ENCODE assay signal across 8 cellular contexts in genomic region chr17:43943769-43944418, GRCh38. TPM values are rescaled to one million over a fixed set of nuclear protein-coding genes. Genes with fewer than 3 reads are reported as not detected.
DNase-seq lines count a peak whose midpoint lies in the region; ATAC-seq, FAIRE-seq and TF ChIP-seq lines count a peak whose summit lies in the region.

No MANE protein-coding gene starts in this region.

- intact Hi-C loops in CD8-positive, alpha-beta T cell (cut with DNase I, micrococcal nuclease) = loop anchor here (1.0 to 10.0 kb wide), 5 partner anchors 27 to 411 kb away; no protein-coding TSS in a partner anchor
- intact Hi-C loops in activated CD4-positive, alpha-beta T cell treated with anti-CD3 and anti-CD28 coated beads, Interleukin-2, amount 10 ng/mL, durations not matched to agents 24 days and 14 days (cut with micrococcal nuclease) = loop anchor here (1.0 to 10.0 kb wide), 3 partner anchors 51 to 221 kb away; no protein-coding TSS in a partner anchor
- intact Hi-C loops in HepG2 (cut with micrococcal nuclease; ENCODE audit: unreplicated experiment) = loop anchor here (1.0 kb wide), 2 partner anchors 51 to 97 kb away; no protein-coding TSS in a partner anchor

- no peaks in the 10 kb centered on the region for H3K27me3 ChIP-seq in CD8-positive, alpha-beta T cell (ENCODE audit: insufficient read depth, low read length)
- peaks cover 26 to 76% of the 10 kb centered on the region in 2 experiments for H3K27me3 ChIP-seq in HepG2 (ENCODE audit: control insufficient read depth in 1 of 2, insufficient read depth in 2 of 2, low read length in 2 of 2)

- peaks cover 6% of the 10 kb centered on the region for H3K27me3 Mint-ChIP-seq in CD8-positive, alpha-beta T cell (ENCODE audit: low read depth)
- peaks cover 11% of the 10 kb centered on the region for H3K27me3 Mint-ChIP-seq in activated CD4-positive, alpha-beta T cell treated with anti-CD3 and anti-CD28 coated beads, Interleukin-2, amount 10 ng/mL, durations not matched to agents 24 days and 14 days

- FAIRE-seq in HepG2 (lab: Jason Lieb, UNC) = peak; percentile 81

- H3K36me3 ChIP-seq in CD8-positive, alpha-beta T cell (ENCODE audit: insufficient read depth, low read length) = no peaks in the 10 kb centered on the region
- H3K36me3 ChIP-seq in HepG2 (replicated peaks in 1 of 2; ENCODE audit: control insufficient read depth in 1 of 2, insufficient read depth in 2 of 2, low read length in 2 of 2) = no peaks in the 10 kb centered on the region

- H2AFZ ChIP-seq in HepG2 (ENCODE audit: low read length) = no peak overlapping the region

- no peak overlapping the region for H3K4me3 ChIP-seq in CD8-positive, alpha-beta T cell (ENCODE audit: low read depth, low read length)
- H3K4me3 ChIP-seq in choroid plexus epithelial cell (ENCODE audit: low read depth, low read length) (no peak overlapping the region), HepG2 (replicated peaks in 1 of 3; ENCODE audit: insufficient read depth in 1 of 3, low read depth in 2 of 3, low read length in 3 of 3) (no peak overlapping the region)

- BruUV-seq in HepG2 (replicated peaks; lab: Mats Ljungman, UMichigan) = no TSS peak

- no peaks in the 10 kb centered on the region for H3K9me3 ChIP-seq in CD8-positive, alpha-beta T cell (ENCODE audit: low read length)
- H3K9me3 ChIP-seq in HepG2 (ENCODE audit: low read length) = no peaks in the 10 kb centered on the region

- H3K27ac Mint-ChIP-seq in CD8-positive, alpha-beta T cell = no peak overlapping the region
- no peak overlapping the region for H3K27ac Mint-ChIP-seq in activated CD4-positive, alpha-beta T cell treated with anti-CD3 and anti-CD28 coated beads, Interleukin-2, amount 10 ng/mL, durations not matched to agents 24 days and 14 days

- peak; percentile 81 for ATAC-seq in CD8-positive, alpha-beta T cell
- ATAC-seq in HG02610 (IDR thresholded peaks at IDR 0.05; ENCODE audit: unreplicated experiment) (peak; percentile 63), HepG2 (peak; percentile 79), GM21447 (IDR thresholded peaks at IDR 0.05; ENCODE audit: unreplicated experiment) (no peak)

- H3K9me3 Mint-ChIP-seq in CD8-positive, alpha-beta T cell = no peaks in the 10 kb centered on the region
- H3K9me3 Mint-ChIP-seq in activated CD4-positive, alpha-beta T cell treated with anti-CD3 and anti-CD28 coated beads, Interleukin-2, amount 10 ng/mL, durations not matched to agents 24 days and 14 days = no peaks in the 10 kb centered on the region

- TF ChIP-seq POLR2A in HepG2 (IDR thresholded peaks at IDR 0.05; ENCODE audit: insufficient read depth in 1 of 2, low read depth in 2 of 2, low read length in 2 of 2) = no peak

- H3K27ac ChIP-seq in CD8-positive, alpha-beta T cell (ENCODE audit: low read depth, low read length) = no peak overlapping the region
- no peak overlapping the region for H3K27ac ChIP-seq in HepG2 (ENCODE audit: extremely low read length, insufficient read depth, low read length)

- peak; percentile 49 to 88 (median 72) for DNase-seq in CD8-positive, alpha-beta T cell
- DNase-seq in NCI-H510A treated with DMSO at 0.1 percent for 48 hours (lab: John Stamatoyannopoulos, UW) (peak; percentile 65), choroid plexus epithelial cell (ENCODE audit: low read depth) (peak; percentile 86), HepG2 (ENCODE audit: low spot score) (peak; percentile 70)
- peak; percentile 94 for DNase-seq in activated CD4-positive, alpha-beta T cell treated with anti-CD3 and anti-CD28 coated beads, Interleukin-2, amount 10 ng/mL, durations not matched to agents 24 days and 14 days
- DNase-seq in stimulated activated CD4-positive, alpha-beta T cell treated with anti-CD3 and anti-CD28 coated beads, Interleukin-4, amount 100 ng/mL, for 48 hours (ENCODE audit: low read depth in 2 of 2) = peak; percentile 75 to 81

- WGBS in HepG2 (ENCODE audit: low lambda C conversion rate) = 5% methylated on average over 8 of the region's 8 CpGs

- no peak overlapping the region for H3K4me2 ChIP-seq in HepG2 (ENCODE audit: low read depth, low read length)

- H3K4me3 Mint-ChIP-seq in CD8-positive, alpha-beta T cell = no peak overlapping the region
- no peak overlapping the region for H3K4me3 Mint-ChIP-seq in activated CD4-positive, alpha-beta T cell treated with anti-CD3 and anti-CD28 coated beads, Interleukin-2, amount 10 ng/mL, durations not matched to agents 24 days and 14 days

- no peaks in the 10 kb centered on the region for H3K79me2 ChIP-seq in HepG2 (ENCODE audit: insufficient read depth, low read length)

- peak; percentile 98 for TF ChIP-seq RAD21 in HepG2 (CRISPR knock-in tag; IDR thresholded peaks at IDR 0.05)

- H4K20me1 ChIP-seq in HepG2 (ENCODE audit: insufficient read depth, low read length) = no peaks in the 10 kb centered on the region

- in situ Hi-C loops in HepG2 (cut with HindIII; ENCODE audit: extremely low pct_ligation_motif_present, low pct_unique_long_range_greater_than_20kb) = loop anchor here (5.0 to 10.0 kb wide), 3 partner anchors 48 to 228 kb away; partner anchors contain the start of gene ASB16

- H3K4me1 ChIP-seq in CD8-positive, alpha-beta T cell (ENCODE audit: insufficient read depth, low read length) = peaks cover 2% of the 10 kb centered on the region
- H3K4me1 ChIP-seq in HepG2 (ENCODE audit: insufficient read depth, low read length) = no peaks in the 10 kb centered on the region

- TF ChIP-seq EP300 in HepG2 (IDR thresholded peaks at IDR 0.05; ENCODE audit: low read depth in 2 of 2, low read length in 2 of 2) (no peak), HepG2 (CRISPR knock-in tag; IDR thresholded peaks at IDR 0.05; ENCODE audit: borderline replicate concordance) (no peak)

- H3K4me1 Mint-ChIP-seq in CD8-positive, alpha-beta T cell (ENCODE audit: low read depth) = peaks cover 4% of the 10 kb centered on the region
- H3K4me1 Mint-ChIP-seq in activated CD4-positive, alpha-beta T cell treated with anti-CD3 and anti-CD28 coated beads, Interleukin-2, amount 10 ng/mL, durations not matched to agents 24 days and 14 days = peaks cover 13% of the 10 kb centered on the region

- no peaks in the 10 kb centered on the region for H3K36me3 Mint-ChIP-seq in CD8-positive, alpha-beta T cell
- no peaks in the 10 kb centered on the region for H3K36me3 Mint-ChIP-seq in activated CD4-positive, alpha-beta T cell treated with anti-CD3 and anti-CD28 coated beads, Interleukin-2, amount 10 ng/mL, durations not matched to agents 24 days and 14 days (ENCODE audit: low read depth)

- peak; percentile 80 for TF ChIP-seq CTCF in CD8-positive, alpha-beta T cell (IDR thresholded peaks at IDR 0.05)
- peak; percentile 92 for TF ChIP-seq CTCF in choroid plexus epithelial cell (conservative IDR thresholded peaks at IDR 0.05; ENCODE audit: low read depth, low read length)
- peak; percentile 97 for TF ChIP-seq CTCF in HepG2 (CRISPR knock-in tag; IDR thresholded peaks at IDR 0.05)

- no peak overlapping the region for H3K9ac ChIP-seq in HepG2 (ENCODE audit: insufficient read depth, low read depth, low read length)

- CTCF ChIA-PET in CD8-positive, alpha-beta T cell (lab: Charles Lee) = interaction anchor here (0.6 to 4.1 kb wide), 42 partner anchors 11 to 423 kb away, joined by 3 to 67 read pairs (median 4); partner anchors contain the start of genes GRN, MPP2 and TMEM101
- CTCF ChIA-PET in HepG2 (lab: Yijun Ruan, JAX; ENCODE audit: low intra/inter-chr PET ratio, low total read pairs) = interaction anchor here (1.1 to 7.7 kb wide), 4 partner anchors 33 to 98 kb away, joined by 4 to 128 read pairs (median 8); no protein-coding TSS in a partner anchor

- POLR2A ChIA-PET in CD8-positive, alpha-beta T cell (lab: Charles Lee) = interaction anchor here (1.2 kb wide), 1 partner anchor 98 kb away, joined by 5 read pairs; no protein-coding TSS in a partner anchor
- POLR2A ChIA-PET in HepG2 (lab: Yijun Ruan, JAX) = interaction anchor here (0.8 to 1.0 kb wide), 3 partner anchors 52 to 98 kb away, joined by 3 read pairs; no protein-coding TSS in a partner anchor

RNA-seq across cellular contexts. Expression of gene PPY, which starts 1.6 kb away (rescaled TPM):
- not detected for total RNA-seq in CD8-positive, alpha-beta T cell
- total RNA-seq in activated CD4-positive, alpha-beta T cell treated with anti-CD3 and anti-CD28 coated beads, Interleukin-2, amount 10 ng/mL, durations not matched to agents 24 days and 14 days = not detected in 2 replicates
- not detected in 2 replicates for total RNA-seq in HepG2 (2016; rRNA removed; fragmentation: Illumina TruSeq; extraction: Trizol)
- not detected in 2 replicates for total RNA-seq in HepG2 (2016; cell fraction: cytosol; rRNA removed; fragmentation: Illumina TruSeq; extraction: Trizol; ENCODE audit: low read depth)
- not detected in 2 replicates for total RNA-seq in HepG2 (2016; cell fraction: insoluble cytoplasmic fraction; rRNA removed; fragmentation: Illumina TruSeq; extraction: Trizol)
- not detected in 2 replicates for total RNA-seq in HepG2 (2016; cell fraction: membrane; rRNA removed; fragmentation: Illumina TruSeq; extraction: Trizol)
- not detected in 2 replicates for total RNA-seq in HepG2 (2016; cell fraction: nucleus; rRNA removed; fragmentation: Illumina TruSeq; extraction: Trizol)
- not detected in 2 replicates for polyA plus RNA-seq in HepG2 (2011; rRNA removed)
- 0.21 TPM in 1 of 2 replicates, not detected in the other for polyA plus RNA-seq in HepG2 (2011; cell fraction: cytosol; rRNA removed)
- not detected in 2 replicates for polyA plus RNA-seq in HepG2 (2011; cell fraction: nucleus; rRNA removed)
- not detected in 2 replicates for polyA plus RNA-seq in HepG2 (2012)
- not detected in 2 replicates for polyA plus RNA-seq in HepG2 (2016; cell fraction: cytosol; fragmentation: Illumina TruSeq; extraction: Trizol; ENCODE audit: low read depth)
- polyA plus RNA-seq in HepG2 (2016; cell fraction: insoluble cytoplasmic fraction; fragmentation: Illumina TruSeq; extraction: Trizol; ENCODE audit: low read depth) = not detected in 2 replicates
- polyA plus RNA-seq in HepG2 (2016; cell fraction: membrane; fragmentation: Illumina TruSeq; extraction: Trizol; ENCODE audit: low read depth) = not detected in 2 replicates
- not detected in 2 replicates for polyA plus RNA-seq in HepG2 (2016; cell fraction: nucleus; fragmentation: Illumina TruSeq; extraction: Trizol; ENCODE audit: insufficient read depth, low read depth)
- polyA minus RNA-seq in HepG2 (2011; rRNA and poly(A)+ RNA removed; ENCODE audit: low replicate concordance) = not detected in 2 replicates
- not detected in 2 replicates for polyA minus RNA-seq in HepG2 (2011; cell fraction: cytosol; rRNA and poly(A)+ RNA removed)
- polyA minus RNA-seq in HepG2 (2011; cell fraction: nucleus; rRNA and poly(A)+ RNA removed) = not detected in 2 replicates

RNA-seq across cellular contexts. Expression of gene PYY, which starts 9.8 kb away (rescaled TPM):
- total RNA-seq in CD8-positive, alpha-beta T cell = not detected
- 0.26 TPM in 1 of 2 replicates, not detected in the other for total RNA-seq in activated CD4-positive, alpha-beta T cell treated with anti-CD3 and anti-CD28 coated beads, Interleukin-2, amount 10 ng/mL, durations not matched to agents 24 days and 14 days
- not detected in 2 replicates for total RNA-seq in HepG2 (2016; rRNA removed; fragmentation: Illumina TruSeq; extraction: Trizol)
- total RNA-seq in HepG2 (2016; cell fraction: cytosol; rRNA removed; fragmentation: Illumina TruSeq; extraction: Trizol; ENCODE audit: low read depth) = not detected in 2 replicates
- not detected in 2 replicates for total RNA-seq in HepG2 (2016; cell fraction: insoluble cytoplasmic fraction; rRNA removed; fragmentation: Illumina TruSeq; extraction: Trizol)
- total RNA-seq in HepG2 (2016; cell fraction: membrane; rRNA removed; fragmentation: Illumina TruSeq; extraction: Trizol) = not detected in 2 replicates
- not detected in 2 replicates for total RNA-seq in HepG2 (2016; cell fraction: nucleus; rRNA removed; fragmentation: Illumina TruSeq; extraction: Trizol)
- polyA plus RNA-seq in HepG2 (2011; rRNA removed) = 0.24 and 0.25 TPM in 2 replicates
- polyA plus RNA-seq in HepG2 (2011; cell fraction: cytosol; rRNA removed) = 0.21 and 0.30 TPM in 2 replicates
- 1.1 and 1.2 TPM in 2 replicates for polyA plus RNA-seq in HepG2 (2011; cell fraction: nucleus; rRNA removed)
- polyA plus RNA-seq in HepG2 (2012) = 0.32 TPM in 1 of 2 replicates, not detected in the other
- not detected in 2 replicates for polyA plus RNA-seq in HepG2 (2016; cell fraction: cytosol; fragmentation: Illumina TruSeq; extraction: Trizol; ENCODE audit: low read depth)
- polyA plus RNA-seq in HepG2 (2016; cell fraction: insoluble cytoplasmic fraction; fragmentation: Illumina TruSeq; extraction: Trizol; ENCODE audit: low read depth) = not detected in 2 replicates
- not detected in 2 replicates for polyA plus RNA-seq in HepG2 (2016; cell fraction: membrane; fragmentation: Illumina TruSeq; extraction: Trizol; ENCODE audit: low read depth)
- not detected in 2 replicates for polyA plus RNA-seq in HepG2 (2016; cell fraction: nucleus; fragmentation: Illumina TruSeq; extraction: Trizol; ENCODE audit: insufficient read depth, low read depth)
- not detected in 2 replicates for polyA minus RNA-seq in HepG2 (2011; rRNA and poly(A)+ RNA removed; ENCODE audit: low replicate concordance)
- not detected in 2 replicates for polyA minus RNA-seq in HepG2 (2011; cell fraction: cytosol; rRNA and poly(A)+ RNA removed)
- not detected in 2 replicates for polyA minus RNA-seq in HepG2 (2011; cell fraction: nucleus; rRNA and poly(A)+ RNA removed)

RNA-seq across cellular contexts. Expression of gene MPP2, which starts 36.6 kb away (rescaled TPM):
- total RNA-seq in CD8-positive, alpha-beta T cell = 10 to 100 TPM in 1 of 2 experiments, 1 to 10 TPM in 1; 9.6 to 11.8 TPM
- 0.83 and 1.3 TPM in 2 replicates for total RNA-seq in activated CD4-positive, alpha-beta T cell treated with anti-CD3 and anti-CD28 coated beads, Interleukin-2, amount 10 ng/mL, durations not matched to agents 24 days and 14 days
- total RNA-seq in HepG2 (2016; rRNA removed; fragmentation: Illumina TruSeq; extraction: Trizol) = 0.20 and 0.44 TPM in 2 replicates
- 0.18 and 0.30 TPM in 2 replicates for total RNA-seq in HepG2 (2016; cell fraction: cytosol; rRNA removed; fragmentation: Illumina TruSeq; extraction: Trizol; ENCODE audit: low read depth)
- total RNA-seq in HepG2 (2016; cell fraction: insoluble cytoplasmic fraction; rRNA removed; fragmentation: Illumina TruSeq; extraction: Trizol) = 0.02 and 0.10 TPM in 2 replicates
- total RNA-seq in HepG2 (2016; cell fraction: membrane; rRNA removed; fragmentation: Illumina TruSeq; extraction: Trizol) = 0.06 and 0.07 TPM in 2 replicates
- 0.25 TPM in 1 of 2 replicates, not detected in the other for total RNA-seq in HepG2 (2016; cell fraction: nucleus; rRNA removed; fragmentation: Illumina TruSeq; extraction: Trizol)
- polyA plus RNA-seq in HepG2 (2011; rRNA removed) = 1.7 and 2.2 TPM in 2 replicates
- 1.6 TPM in 2 replicates for polyA plus RNA-seq in HepG2 (2011; cell fraction: cytosol; rRNA removed)
- 3.8 and 4.9 TPM in 2 replicates for polyA plus RNA-seq in HepG2 (2011; cell fraction: nucleus; rRNA removed)
- polyA plus RNA-seq in HepG2 (2012) = 0.62 and 0.99 TPM in 2 replicates
- not detected in 2 replicates for polyA plus RNA-seq in HepG2 (2016; cell fraction: cytosol; fragmentation: Illumina TruSeq; extraction: Trizol; ENCODE audit: low read depth)
- 0.19 and 0.20 TPM in 2 replicates for polyA plus RNA-seq in HepG2 (2016; cell fraction: insoluble cytoplasmic fraction; fragmentation: Illumina TruSeq; extraction: Trizol; ENCODE audit: low read depth)
- polyA plus RNA-seq in HepG2 (2016; cell fraction: membrane; fragmentation: Illumina TruSeq; extraction: Trizol; ENCODE audit: low read depth) = 0.05 TPM in 1 of 2 replicates, not detected in the other
- 0.15 and 0.18 TPM in 2 replicates for polyA plus RNA-seq in HepG2 (2016; cell fraction: nucleus; fragmentation: Illumina TruSeq; extraction: Trizol; ENCODE audit: insufficient read depth, low read depth)
- 3.3 and 19.7 TPM in 2 replicates for polyA minus RNA-seq in HepG2 (2011; rRNA and poly(A)+ RNA removed; ENCODE audit: low replicate concordance)
- polyA minus RNA-seq in HepG2 (2011; cell fraction: cytosol; rRNA and poly(A)+ RNA removed) = 1.1 and 2.0 TPM in 2 replicates
- 1.5 and 3.2 TPM in 2 replicates for polyA minus RNA-seq in HepG2 (2011; cell fraction: nucleus; rRNA and poly(A)+ RNA removed)
